In genomic region chr6:62286470-62286843, GRCh38 we compare ENCODE assay signal across 11 cellular contexts. TPM values are rescaled to one million over a fixed set of nuclear protein-coding genes. Genes with fewer than 3 reads are reported as not detected.
DNase-seq lines count a peak whose midpoint lies in the region; ATAC-seq and TF ChIP-seq lines count a peak whose summit lies in the region.
"Had no signal": no experiment of that assay in that cellular context is flagged by ENCODE, and none has a peak within 500 bp of the region (broad histone marks: within the 10 kb centered on the region; RNA-seq: fewer than 3 reads in every experiment).

No MANE protein-coding gene starts in this region.

- H3K9me2 ChIP-seq in PC-3 (replicated peaks; ENCODE audit: low read length), result no peaks in the 10 kb centered on the region

- no TSS peak for BruUV-seq in PC-3 (replicated peaks; lab: Mats Ljungman, UMichigan)

- H3K27ac ChIP-seq in left ventricle myocardium inferior (replicated peaks), result no peak overlapping the region
- H3K27ac ChIP-seq in liver (ENCODE audit: low read depth in 1 of 2, low read length in 2 of 2), result no peak overlapping the region
- no peak overlapping the region for H3K27ac ChIP-seq in uterus
- H3K27ac ChIP-seq in PC-3 (ENCODE audit: low read length), result no peak overlapping the region

- H3K79me2 ChIP-seq in PC-3 (ENCODE audit: low read length), result no peaks in the 10 kb centered on the region

- intact Hi-C loops in left ventricle myocardium inferior (cut with micrococcal nuclease) (no loop called here), left ventricle myocardium superior (cut with micrococcal nuclease) (no loop called here), uterus (cut with DNase I; ENCODE audit: low total_unique reads) (no loop called here), PC-3 (cut with micrococcal nuclease) (loop anchor here (10.0 kb wide), 1 partner anchor 482 kb away; no protein-coding TSS in a partner anchor)

- H3F3A ChIP-seq in PC-3 (ENCODE audit: low read length, unreplicated experiment), result no peaks in the 10 kb centered on the region

- H3K27me3 ChIP-seq in left ventricle myocardium inferior (ENCODE audit: low read depth) (peaks cover 45% of the 10 kb centered on the region), liver (ENCODE audit: control insufficient read depth in 4 of 4, insufficient read depth in 4 of 4, low read length in 3 of 4) (peaks cover 0 to 8% (median 1%) of the 10 kb centered on the region in 4 donors), uterus (no peaks in the 10 kb centered on the region), PC-3 (ENCODE audit: low read length) (0 out of 2 replicates have a peak, but pooled peaks cover 5% of the 10 kb centered on the region)

- POLR2A ChIA-PET in PC-3 (lab: Charles Lee; ENCODE audit: unreplicated experiment), result no interaction called here

- no peak for TF ChIP-seq RAD21 in liver (IDR thresholded peaks at IDR 0.05)

- no peak for TF ChIP-seq POLR2A in uterus (IDR thresholded peaks at IDR 0.05)

- CTCF ChIA-PET in PC-3 (lab: Charles Lee), result no interaction called here

- H3K36me3 ChIP-seq in left ventricle myocardium inferior (no peaks in the 10 kb centered on the region), liver (ENCODE audit: control insufficient read depth in 4 of 4, insufficient read depth in 3 of 4, low read depth in 1 of 4, low read length in 3 of 4) (no peaks in the 10 kb centered on the region), uterus (peaks cover 0 to 2% of the 10 kb centered on the region in 2 donors), PC-3 (ENCODE audit: low read depth, low read length) (no peaks in the 10 kb centered on the region)

- H3K4me1 ChIP-seq in left ventricle myocardium inferior (peaks cover 12% of the 10 kb centered on the region), liver (ENCODE audit: control insufficient read depth in 4 of 4, insufficient read depth in 4 of 4, low read length in 3 of 4) (peaks cover 0 to 14% (median 11%) of the 10 kb centered on the region in 4 donors), uterus (no peaks in the 10 kb centered on the region), PC-3 (ENCODE audit: insufficient read depth, low read length) (no peaks in the 10 kb centered on the region)

- WGBS in liver, result 4% methylated on average over 13 of the region's 13 CpGs

- DNase-seq in left ventricle myocardium inferior (no peak), left ventricle myocardium superior (no peak), NCI-H510A (lab: John Stamatoyannopoulos, UW) (peak; percentile 32), uterus (no peak), islet precursor cell (no peak), PC-3 (no peak)
- DNase-seq in activated effector memory CD4-positive, alpha-beta T cell treated with Interleukin-2 at 50 U/mL for 16 hours, result no peak
- DNase-seq: IMR-90 had no signal

- no peaks in the 10 kb centered on the region for H3K9me3 ChIP-seq in left ventricle myocardium inferior (replicated peaks)
- H3K9me3 ChIP-seq in liver (ENCODE audit: control insufficient read depth in 4 of 4, low read length in 3 of 4), result no peaks in the 10 kb centered on the region
- no peaks in the 10 kb centered on the region for H3K9me3 ChIP-seq in uterus
- no peaks in the 10 kb centered on the region for H3K9me3 ChIP-seq in PC-3 (ENCODE audit: low read length)

- H4K20me1 ChIP-seq in PC-3 (ENCODE audit: low read length), result no peaks in the 10 kb centered on the region

- ATAC-seq in left ventricle myocardium superior (no peak), PC-3 (no peak)

- H3K4me2 ChIP-seq in PC-3 (ENCODE audit: low read length), result no peak overlapping the region

- H3K4me3 ChIP-seq in left ventricle myocardium inferior (peak overlapping the region; percentile 56), liver (ENCODE audit: low read depth in 1 of 3, low read length in 3 of 3) (peak overlapping the region in 2 of 3 donors; percentile 28 to 42), uterus (peak overlapping the region; percentile 20 to 26), PC-3 (ENCODE audit: low read length) (no peak overlapping the region)

- H2AFZ ChIP-seq in PC-3 (ENCODE audit: low read length), result no peak overlapping the region

- TF ChIP-seq CTCF in left ventricle myocardium inferior (IDR thresholded peaks at IDR 0.05; ENCODE audit: borderline replicate concordance), result no peak
- no peak for TF ChIP-seq CTCF in liver (IDR thresholded peaks at IDR 0.05; ENCODE audit: low read depth, low read length, missing input control)
- TF ChIP-seq CTCF in uterus (IDR thresholded peaks at IDR 0.05), result no peak
- TF ChIP-seq CTCF in PC-3 (conservative IDR thresholded peaks at IDR 0.05; ENCODE audit: low read depth, low read length), result no peak

- H3K9ac ChIP-seq in liver (ENCODE audit: low read depth in 1 of 2, low read length in 2 of 2) (no peak overlapping the region), PC-3 (ENCODE audit: low read length) (no peak overlapping the region)

TF ChIP-seq in liver, 16 proteins besides CTCF, POLR2A, EP300 and RAD21:
- no peak for TF ChIP-seq ZBTB33 (IDR thresholded peaks at IDR 0.05)
- TF ChIP-seq HNF4G (IDR thresholded peaks at IDR 0.05), result no peak
- TF ChIP-seq SP1 (IDR thresholded peaks at IDR 0.05), result no peak
- TF ChIP-seq YY1 (IDR thresholded peaks at IDR 0.05), result no peak
- no peak for TF ChIP-seq EGR1 (IDR thresholded peaks at IDR 0.05; ENCODE audit: low read depth in 2 of 2)
- no peak for TF ChIP-seq FOXA2 (IDR thresholded peaks at IDR 0.05)
- TF ChIP-seq GABPA (IDR thresholded peaks at IDR 0.05 in 1 of 2, conservative IDR thresholded peaks at IDR 0.05 in 1 of 2), result no peak
- no peak for TF ChIP-seq HNF4A (conservative IDR thresholded peaks at IDR 0.05)
- TF ChIP-seq FOXA1 (IDR thresholded peaks at IDR 0.05), result no peak
- TF ChIP-seq MAX (IDR thresholded peaks at IDR 0.05), result no peak
- TF ChIP-seq RXRA (IDR thresholded peaks at IDR 0.05), result no peak
- no peak for TF ChIP-seq JUND (IDR thresholded peaks at IDR 0.05)
- no peak for TF ChIP-seq NR2F2 (IDR thresholded peaks at IDR 0.05)
- TF ChIP-seq ATF3 (IDR thresholded peaks at IDR 0.05), result no peak
- no peak for TF ChIP-seq REST (IDR thresholded peaks at IDR 0.05)
- TF ChIP-seq TAF1 (conservative IDR thresholded peaks at IDR 0.05), result no peak

RNA-seq across cellular contexts. Expression of gene KHDRBS2, which starts 0.4 kb away (rescaled TPM):
- total RNA-seq in left ventricle myocardium inferior (not detected), left ventricle myocardium superior (not detected), liver (1 to 10 TPM in 1 of 2 donors, under 1 TPM in 1; 0.08 to 1.1 TPM), uterus (1 to 10 TPM in 1 of 4 donors, under 1 TPM in 1, not detected in 2; 0.55 to 7.3 TPM), PC-3 (2014; rRNA removed) (not detected in 2 replicates)
- not detected for polyA plus RNA-seq in liver
- total RNA-seq: activated CD8-positive, alpha-beta T cell treated with anti-CD3 and anti-CD28 coated beads, Interleukin-2, amount 10 ng/mL, durations not matched to agents 7 days and 5 days; glomerular endothelial cell; IMR-90 had no signal
- polyA plus RNA-seq: IMR-90 had no signal
